In genomic region chr10:111186385-111186784, GRCh38 we compare ENCODE assay signal across 23 cellular contexts.
"Had no signal": no experiment of that assay in that cellular context is flagged by ENCODE, and none has a peak within 500 bp of the region (broad histone marks: within the 10 kb centered on the region; RNA-seq: fewer than 3 reads in every experiment).

No MANE protein-coding gene starts in this region.

- H3K36me3 ChIP-seq: MG63, SJSA1 had no signal

- DNase-seq: IMR-90, Karpas-422, KG1, MG63, NCI-H1092, NCI-H1105 treated with DMSO at 0.1 percent for 48 hours, NCI-H1417 treated with DMSO at 0.1 percent for 48 hours, NCI-H146, NCI-H1694 treated with DMSO at 0.1 percent for 48 hours, NCI-H1930, NCI-H2081, NCI-H2107, NCI-H2227 treated with DMSO at 0.1 percent for 48 hours, NCI-H510A, NCI-H524 treated with DMSO at 0.1 percent for 48 hours, NCI-H69, NCI-H774, Right ventricle myocardium superior, RPMI8226, SIG-M5 had no signal

- H3K4me3 ChIP-seq: MG63, SJSA1, SK-N-MC had no signal

- H3K27ac ChIP-seq: SJSA1, SK-N-MC had no signal

- ATAC-seq: HepG2 had no signal

- H3K9me3 ChIP-seq: MG63, SJSA1 had no signal

- H3K27me3 ChIP-seq: MG63 had no signal

- H3K4me1 ChIP-seq: SJSA1 had no signal
